Comparison of ENCODE assay signal across 1 cellular context in the genomic region with DNA sequence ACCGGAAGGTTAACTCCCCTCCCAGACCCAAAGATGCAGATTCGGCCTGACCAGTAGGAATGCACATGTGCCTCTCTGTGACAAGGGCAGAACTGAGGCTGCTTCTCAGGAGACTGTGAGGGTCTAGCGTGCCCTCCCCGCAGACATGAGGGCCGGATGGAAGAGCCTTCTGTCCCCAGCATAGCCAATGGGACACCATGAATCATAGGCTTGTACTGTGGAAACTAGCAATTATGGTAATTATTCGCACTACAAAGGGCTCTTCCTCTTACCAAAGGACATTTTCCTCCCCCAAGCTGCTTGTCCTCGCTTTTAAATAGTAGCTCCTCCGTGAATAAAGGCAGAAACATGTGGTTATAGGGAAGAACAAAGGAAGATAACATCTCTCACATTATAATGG.
TF ChIP-seq lines count a peak whose summit lies in the region.

No MANE protein-coding gene starts in this region.

TF ChIP-seq in WTC11, 78 proteins besides CTCF, POLR2A, EP300 and RAD21 (continued from another document):
- TF ChIP-seq ZNF281 (CRISPR knock-in tag; IDR thresholded peaks at IDR 0.05) (no peak), SOX15 (CRISPR knock-in tag; IDR thresholded peaks at IDR 0.05) (no peak)
- TF ChIP-seq, protein P1, sequence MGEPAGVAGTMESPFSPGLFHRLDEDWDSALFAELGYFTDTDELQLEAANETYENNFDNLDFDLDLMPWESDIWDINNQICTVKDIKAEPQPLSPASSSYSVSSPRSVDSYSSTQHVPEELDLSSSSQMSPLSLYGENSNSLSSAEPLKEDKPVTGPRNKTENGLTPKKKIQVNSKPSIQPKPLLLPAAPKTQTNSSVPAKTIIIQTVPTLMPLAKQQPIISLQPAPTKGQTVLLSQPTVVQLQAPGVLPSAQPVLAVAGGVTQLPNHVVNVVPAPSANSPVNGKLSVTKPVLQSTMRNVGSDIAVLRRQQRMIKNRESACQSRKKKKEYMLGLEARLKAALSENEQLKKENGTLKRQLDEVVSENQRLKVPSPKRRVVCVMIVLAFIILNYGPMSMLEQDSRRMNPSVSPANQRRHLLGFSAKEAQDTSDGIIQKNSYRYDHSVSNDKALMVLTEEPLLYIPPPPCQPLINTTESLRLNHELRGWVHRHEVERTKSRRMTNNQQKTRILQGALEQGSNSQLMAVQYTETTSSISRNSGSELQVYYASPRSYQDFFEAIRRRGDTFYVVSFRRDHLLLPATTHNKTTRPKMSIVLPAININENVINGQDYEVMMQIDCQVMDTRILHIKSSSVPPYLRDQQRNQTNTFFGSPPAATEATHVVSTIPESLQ (CRISPR knock-in tag; IDR thresholded peaks at IDR 0.05) = no peak
- TF ChIP-seq, protein P2, sequence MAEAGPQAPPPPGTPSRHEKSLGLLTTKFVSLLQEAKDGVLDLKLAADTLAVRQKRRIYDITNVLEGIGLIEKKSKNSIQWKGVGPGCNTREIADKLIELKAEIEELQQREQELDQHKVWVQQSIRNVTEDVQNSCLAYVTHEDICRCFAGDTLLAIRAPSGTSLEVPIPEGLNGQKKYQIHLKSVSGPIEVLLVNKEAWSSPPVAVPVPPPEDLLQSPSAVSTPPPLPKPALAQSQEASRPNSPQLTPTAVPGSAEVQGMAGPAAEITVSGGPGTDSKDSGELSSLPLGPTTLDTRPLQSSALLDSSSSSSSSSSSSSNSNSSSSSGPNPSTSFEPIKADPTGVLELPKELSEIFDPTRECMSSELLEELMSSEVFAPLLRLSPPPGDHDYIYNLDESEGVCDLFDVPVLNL (CRISPR knock-in tag; IDR thresholded peaks at IDR 0.05; ENCODE audit: borderline replicate concordance, low read depth) = no peak
TF ChIP-seq in WTC11: peak in this region for 0.
